Comparison of ENCODE assay signal across 9 cellular contexts in the genomic region with DNA sequence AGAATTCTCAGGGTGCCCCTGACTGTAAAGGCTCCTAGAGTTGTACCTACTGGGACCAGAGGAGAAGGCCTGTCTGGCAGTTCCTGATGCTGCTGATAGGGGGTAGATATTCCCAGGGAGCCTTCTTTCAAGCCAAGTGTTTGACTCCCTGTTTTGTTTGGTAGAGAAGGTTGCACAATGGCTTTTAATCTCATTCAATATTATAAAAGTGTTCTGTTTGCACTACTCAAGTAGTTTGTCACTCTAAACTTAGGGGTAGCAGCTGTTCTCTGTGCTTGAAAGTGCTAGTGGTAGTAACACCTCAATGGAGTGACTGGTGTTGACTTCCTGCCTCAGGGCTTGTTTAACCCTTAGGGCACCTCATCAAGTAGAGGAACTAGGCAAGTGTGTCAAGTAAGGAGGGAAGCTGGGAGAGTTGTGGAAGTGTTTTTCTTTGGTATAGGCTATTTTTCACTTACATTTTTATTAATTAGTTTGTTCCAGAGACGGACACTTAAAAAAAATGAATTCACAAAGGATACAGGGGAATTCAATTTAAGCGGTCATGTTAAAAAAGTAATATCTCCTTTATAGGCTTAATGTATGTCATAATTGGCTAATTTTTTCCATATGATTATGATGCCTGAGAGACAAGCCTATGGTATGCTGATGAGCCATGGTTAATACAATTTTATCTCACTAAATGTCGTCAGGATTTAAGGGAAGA. TPM values are rescaled to one million over a fixed set of nuclear protein-coding genes. Genes with fewer than 3 reads are reported as not detected.
A peak's percentile ranks its signal among the peaks of the same experiment; 100 is the strongest.
DNase-seq lines count a peak whose midpoint lies in the region; ATAC-seq, FAIRE-seq and TF ChIP-seq lines count a peak whose summit lies in the region.
"Had no signal": no experiment of that assay in that cellular context is flagged by ENCODE, and none has a peak within 500 bp of the region (broad histone marks: within the 10 kb centered on the region; RNA-seq: fewer than 3 reads in every experiment).

No MANE protein-coding gene starts in this region.

- H3F3A ChIP-seq in GM23248 (ENCODE audit: insufficient read depth): peaks cover 19% of the 10 kb centered on the region

- intact Hi-C loops in spleen (cut with DNase I; ENCODE audit: low total_unique reads): no loop called here

- H3K9me3 ChIP-seq in GM23248 (ENCODE audit: low read depth): no peaks in the 10 kb centered on the region
- H3K9me3 ChIP-seq in spleen: no peaks in the 10 kb centered on the region

- peak; percentile 31 for TF ChIP-seq CTCF in fibroblast of villous mesenchyme (IDR thresholded peaks at IDR 0.05; ENCODE audit: insufficient read depth, low read depth, low read length)
- TF ChIP-seq CTCF in spleen (IDR thresholded peaks at IDR 0.05 in 8 of 11, conservative IDR thresholded peaks at IDR 0.05 in 3 of 11): peak in 1 of 11 experiments; percentile 12

- H2AFZ ChIP-seq in GM23248: peak overlapping the region; percentile 69

- DNase-seq in GM23248: peak; percentile 53
- peak; percentile 92 for DNase-seq in NCI-H510A (lab: John Stamatoyannopoulos, UW)
- peak; percentile 40 for DNase-seq in fibroblast of villous mesenchyme (ENCODE audit: low read depth)
- no peak for DNase-seq in spleen
- DNase-seq in SKM-1 treated with dmso at 0.1 percent for 144 hours (lab: John Stamatoyannopoulos, UW; ENCODE audit: unreplicated experiment): no peak
- DNase-seq in frontal cortex (ENCODE audit: low spot score in 2 of 2): no peak

- H3K4me1 ChIP-seq in GM23248 (ENCODE audit: insufficient read depth): peaks cover 17% of the 10 kb centered on the region
- H3K4me1 ChIP-seq in spleen: peaks cover 8 to 56% (median 21%) of the 10 kb centered on the region in 6 donors

- H3K9me2 ChIP-seq in GM23248 (ENCODE audit: insufficient read depth): no peaks in the 10 kb centered on the region

- ATAC-seq in HG03025 (IDR thresholded peaks at IDR 0.05; ENCODE audit: low FRiP score, unreplicated experiment): no peak
- ATAC-seq: Panc1 had no signal

- H3K27ac ChIP-seq in GM23248: peak overlapping the region; percentile 67
- H3K27ac ChIP-seq in spleen: peak overlapping the region in 6 of 8 donors; percentile 2 to 56 (median 32)

- H3K4me3 ChIP-seq in GM23248 (no peak overlapping the region), fibroblast of villous mesenchyme (ENCODE audit: low read depth, low read length) (no peak overlapping the region), spleen (no peak overlapping the region)

- H3K9ac ChIP-seq in GM23248: no peak overlapping the region

- no peak overlapping the region for H3K4me2 ChIP-seq in GM23248 (ENCODE audit: unreplicated experiment)

- no peak for FAIRE-seq in frontal cortex (lab: Jason Lieb, UNC)
- FAIRE-seq: islet of Langerhans had no signal

- H4K20me1 ChIP-seq in GM23248 (ENCODE audit: insufficient read depth): no peaks in the 10 kb centered on the region

- H3K79me2 ChIP-seq in GM23248 (ENCODE audit: insufficient read depth): no peaks in the 10 kb centered on the region

- H3K27me3 ChIP-seq in GM23248 (replicated peaks; ENCODE audit: insufficient read depth) (no peaks in the 10 kb centered on the region), spleen (replicated peaks in 1 of 7) (no peaks in the 10 kb centered on the region)

- TF ChIP-seq POLR2A in spleen (IDR thresholded peaks at IDR 0.05): no peak

- peaks cover 13% of the 10 kb centered on the region; the same call in 1 of the 2 replicates for H3K36me3 ChIP-seq in GM23248 (ENCODE audit: low read depth)
- peaks cover 4 to 42% (median 26%) of the 10 kb centered on the region in 6 donors for H3K36me3 ChIP-seq in spleen

- in situ Hi-C loops in GM23248 (cut with MboI): no loop called here

- WGBS in GM23248 (ENCODE audit: low coverage in 1 of 2, low lambda C conversion rate in 2 of 2, missing lambda C conversion rate in 2 of 2), 2 experiments: 67 to 68% methylated on average over 3 of the region's 3 CpGs
- 85 to 92% (median 92%) methylated on average over 3 of the region's 3 CpGs for WGBS in spleen, 5 donors

RNA-seq across cellular contexts. Expression of gene BICRAL, which starts 38.1 kb away (rescaled TPM):
- 5.4 and 5.7 TPM in 2 replicates for total RNA-seq in GM23248 (2014; rRNA removed; shearing (Covaris generic))
- 2.4 and 2.5 TPM in 2 replicates for polyA plus RNA-seq in GM23248 (2016; fragmentation: Nextera tagmentation; extraction: Ambion mirVana)
- 4.5 and 5.6 TPM in 2 replicates for total RNA-seq in fibroblast of villous mesenchyme
- 10 to 100 TPM; 20.0 to 27.5 (median 25.3) TPM for total RNA-seq in spleen
- 1 to 10 TPM; 3.4 to 4.8 (median 3.4) TPM for polyA plus RNA-seq in spleen
- 23.2 TPM for total RNA-seq in frontal cortex

RNA-seq across cellular contexts. Expression of gene RPL7L1, which starts 59.5 kb away (rescaled TPM):
- total RNA-seq in GM23248 (2014; rRNA removed; shearing (Covaris generic)): 112 and 133 TPM in 2 replicates
- 88.2 and 92.0 TPM in 2 replicates for polyA plus RNA-seq in GM23248 (2016; fragmentation: Nextera tagmentation; extraction: Ambion mirVana)
- total RNA-seq in fibroblast of villous mesenchyme: 117 and 157 TPM in 2 replicates
- total RNA-seq in spleen: 10 to 100 TPM; 63.4 to 92.4 (median 73.0) TPM
- 10 to 100 TPM; 27.6 to 63.0 (median 33.3) TPM for polyA plus RNA-seq in spleen
- 157 TPM for total RNA-seq in frontal cortex

Comparison
In these comparisons a context has a peak if more than half of its experiments do, and no peak if none do; other contexts are left out.
1. DNase-seq: peak in GM23248 (single experiment), NCI-H510A (single experiment) and fibroblast of villous mesenchyme (single experiment); none in spleen (single experiment), SKM-1 treated with dmso at 0.1 percent for 144 hours (single experiment) and frontal cortex (0 of 2).